Comparison of ENCODE assay signal across 8 cellular contexts in the genomic region with DNA sequence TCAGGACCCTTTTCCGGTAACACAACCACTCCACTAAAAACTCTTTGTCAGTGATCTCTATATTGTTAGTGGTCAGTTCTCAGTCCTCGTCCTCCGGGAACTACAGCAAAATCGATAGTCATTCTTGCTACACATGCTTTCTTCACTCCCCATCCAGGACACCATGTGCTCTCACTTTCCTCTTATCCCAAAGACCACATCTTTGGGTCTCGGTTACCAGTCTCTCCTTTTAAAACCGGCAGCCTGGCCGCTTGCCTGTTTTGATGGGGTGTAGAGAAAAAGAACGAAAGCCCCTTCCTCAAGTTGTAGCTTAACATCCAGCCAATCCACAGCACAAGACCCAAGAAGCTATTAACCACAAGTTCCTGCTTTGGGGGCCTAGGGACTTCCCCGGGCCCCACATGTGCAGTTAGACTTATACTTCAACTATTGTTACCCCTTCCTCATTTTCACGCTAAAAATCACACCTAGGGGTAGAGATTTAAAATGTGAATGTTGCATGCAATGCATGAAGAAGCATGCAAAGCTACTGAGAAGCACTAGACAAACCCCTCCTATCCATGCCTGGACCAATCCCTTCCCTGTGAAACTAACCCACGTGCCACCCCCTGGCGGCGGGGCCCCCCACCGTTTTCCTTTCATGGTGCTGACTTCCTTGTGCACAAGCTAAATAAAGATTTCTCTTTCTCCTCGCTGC. TPM values are rescaled to one million over a fixed set of nuclear protein-coding genes. Genes with fewer than 3 reads are reported as not detected.
DNase-seq lines count a peak whose midpoint lies in the region; ATAC-seq, FAIRE-seq and TF ChIP-seq lines count a peak whose summit lies in the region.

No MANE protein-coding gene starts in this region.

- H3K4me3 ChIP-seq in GM23248 (peak overlapping the region; percentile 72), duodenal mucosa (ENCODE audit: low read depth in 1 of 2, low read length in 2 of 2) (peak overlapping the region; percentile 83 to 85)

- FAIRE-seq in GM12892 (lab: Jason Lieb, UNC) = no peak

- H3K4me2 ChIP-seq in GM23248 (ENCODE audit: unreplicated experiment) = peak overlapping the region; percentile 68

- H3K9ac ChIP-seq in GM23248 (no peak overlapping the region), duodenal mucosa (ENCODE audit: low read depth in 1 of 2, low read length in 2 of 2) (peak overlapping the region; percentile 83 to 97)

- in situ Hi-C loops in GM23248 (cut with MboI) = no loop called here

- no peaks in the 10 kb centered on the region for H4K20me1 ChIP-seq in GM23248 (ENCODE audit: insufficient read depth)

- H2AFZ ChIP-seq in GM23248 = peak overlapping the region; percentile 86; the same call in 1 of the 2 replicates

- WGBS in GM23248 (ENCODE audit: low coverage in 1 of 2, low lambda C conversion rate in 2 of 2, missing lambda C conversion rate in 2 of 2), 2 experiments = 87 to 89% methylated on average over 15 of the region's 15 CpGs

- no peaks in the 10 kb centered on the region for H3K27me3 ChIP-seq in GM23248 (replicated peaks; ENCODE audit: insufficient read depth)
- H3K27me3 ChIP-seq in duodenal mucosa (ENCODE audit: control insufficient read depth in 1 of 2, insufficient read depth in 2 of 2, low read length in 2 of 2) = no peaks in the 10 kb centered on the region

- H3K79me2 ChIP-seq in GM23248 (ENCODE audit: insufficient read depth) = peaks cover 29% of the 10 kb centered on the region

- H3K27ac ChIP-seq in GM23248 (no peak overlapping the region), duodenal mucosa (ENCODE audit: low read depth, low read length) (no peak overlapping the region)

- DNase-seq in GM23248 (no peak), T-helper 2 cell (peak in 3 of 5 experiments; percentile 41 to 74 (median 45)), cerebellar cortex (ENCODE audit: low spot score) (no peak), GM12892 (ENCODE audit: insufficient read length) (no peak)
- DNase-seq in stimulated activated CD4-positive, alpha-beta T cell treated with anti-CD3 and anti-CD28 coated beads, Interleukin-4, amount 100 ng/mL, for 48 hours (ENCODE audit: low read depth in 2 of 2) = peak; percentile 34 to 39
- no peak for DNase-seq in NK-92 treated with Interleukin-12 subunit alpha and Interleukin-12 subunit beta, amount 100 ng/mL, for 24 hours (lab: John Stamatoyannopoulos, UW)

- H3K9me3 ChIP-seq in GM23248 (ENCODE audit: low read depth) (peaks cover 3% of the 10 kb centered on the region), duodenal mucosa (ENCODE audit: control insufficient read depth in 1 of 2, low read length in 2 of 2) (peaks cover 0 to 6% of the 10 kb centered on the region in 2 donors)

- H3K4me1 ChIP-seq in GM23248 (ENCODE audit: insufficient read depth) (peaks cover 5% of the 10 kb centered on the region), duodenal mucosa (ENCODE audit: control insufficient read depth in 1 of 2, insufficient read depth in 2 of 2, low read length in 2 of 2) (peaks cover 35% of the 10 kb centered on the region in 2 donors)

- no peaks in the 10 kb centered on the region for H3K36me3 ChIP-seq in GM23248 (ENCODE audit: low read depth)
- no peaks in the 10 kb centered on the region for H3K36me3 ChIP-seq in duodenal mucosa (ENCODE audit: control insufficient read depth in 1 of 2, insufficient read depth in 2 of 2, low read length in 2 of 2)

- no peaks in the 10 kb centered on the region for H3K9me2 ChIP-seq in GM23248 (ENCODE audit: insufficient read depth)

- no peak for TF ChIP-seq POLR2A in GM12892 (IDR thresholded peaks at IDR 0.05; ENCODE audit: low read depth, low read length)

- ATAC-seq in HG03095 (IDR thresholded peaks at IDR 0.05; ENCODE audit: unreplicated experiment) = no peak

- no peaks in the 10 kb centered on the region for H3F3A ChIP-seq in GM23248 (ENCODE audit: insufficient read depth)

RNA-seq across cellular contexts. Expression of gene TOLLIP, which starts 1.5 kb away (rescaled TPM):
- total RNA-seq in GM23248 (2014; rRNA removed; shearing (Covaris generic)) = 27.3 and 41.7 TPM in 2 replicates
- polyA plus RNA-seq in GM23248 (2016; fragmentation: Nextera tagmentation; extraction: Ambion mirVana) = 53.6 and 57.7 TPM in 2 replicates
- polyA plus RNA-seq in GM12892 (2012; ENCODE audit: missing spikeins) = 8.1 TPM

Comparison
In these comparisons a context has a peak if more than half of its experiments do, and no peak if none do; other contexts are left out.
1. DNase-seq: peak in T-helper 2 cell (3 of 5) and stimulated activated CD4-positive, alpha-beta T cell treated with anti-CD3 and anti-CD28 coated beads, Interleukin-4, amount 100 ng/mL, for 48 hours (2 of 2); none in GM23248 (single experiment), NK-92 treated with Interleukin-12 subunit alpha and Interleukin-12 subunit beta, amount 100 ng/mL, for 24 hours (single experiment), cerebellar cortex (single experiment) and GM12892 (single experiment).